ENCODE assay signal across 1 cellular context in genomic region chr15:56244811-56245576, GRCh38.
TF ChIP-seq lines count a peak whose summit lies in the region.

No MANE protein-coding gene starts in this region.

TF ChIP-seq in HepG2, 621 proteins besides CTCF, POLR2A, EP300 and RAD21 (continued from another document and continues in another):
- TF ChIP-seq PAXIP1 (CRISPR knock-in tag; conservative IDR thresholded peaks at IDR 0.05) (peak; percentile 70), AHR (CRISPR knock-in tag; IDR thresholded peaks at IDR 0.05) (0 out of 2 replicates have a peak, but pooled peaks have one; percentile 23), IKZF5 (CRISPR knock-in tag; IDR thresholded peaks at IDR 0.05) (0 out of 2 replicates have a peak, but pooled peaks have one; percentile 5), ZNF317 (CRISPR knock-in tag; IDR thresholded peaks at IDR 0.05) (no peak), KDM5B (CRISPR knock-in tag; IDR thresholded peaks at IDR 0.05; ENCODE audit: borderline replicate concordance) (0 out of 2 replicates have a peak, but pooled peaks have one; percentile 19), ZFP90 (CRISPR knock-in tag; IDR thresholded peaks at IDR 0.05; ENCODE audit: borderline replicate concordance) (0 out of 2 replicates have a peak, but pooled peaks have one; percentile 61), CCDC6 (CRISPR knock-in tag; IDR thresholded peaks at IDR 0.05) (peak; percentile 43; the same call in 1 of the 2 replicates), MXD1 (CRISPR knock-in tag; IDR thresholded peaks at IDR 0.05) (0 out of 2 replicates have a peak, but pooled peaks have one; percentile 18), BRF2 (CRISPR knock-in tag; IDR thresholded peaks at IDR 0.05) (0 out of 2 replicates have a peak, but pooled peaks have one; percentile 14), ZNF329 (CRISPR knock-in tag; IDR thresholded peaks at IDR 0.05; ENCODE audit: low read depth) (no peak), ZFP37 (CRISPR knock-in tag; IDR thresholded peaks at IDR 0.05; ENCODE audit: borderline replicate concordance) (0 out of 2 replicates have a peak, but pooled peaks have one; percentile 32), TCF7L2 (IDR thresholded peaks at IDR 0.05; ENCODE audit: low read depth, low read length) (no peak), ZBTB7B (CRISPR knock-in tag; IDR thresholded peaks at IDR 0.05) (peak; percentile 60; the same call in 1 of the 2 replicates), PATZ1 (CRISPR knock-in tag; IDR thresholded peaks at IDR 0.05) (peak; percentile 94), PHF8 (CRISPR knock-in tag; IDR thresholded peaks at IDR 0.05) (peak; percentile 52), ZC3H4 (CRISPR knock-in tag; IDR thresholded peaks at IDR 0.05; ENCODE audit: borderline replicate concordance) (peak; percentile 3; the same call in 1 of the 2 replicates), ERF (CRISPR knock-in tag; IDR thresholded peaks at IDR 0.05) (0 out of 2 replicates have a peak, but pooled peaks have one; percentile 5), ZIK1 (CRISPR knock-in tag; IDR thresholded peaks at IDR 0.05; ENCODE audit: borderline replicate concordance, low read depth) (0 out of 2 replicates have a peak, but pooled peaks have one; percentile 41), RFXAP (CRISPR knock-in tag; IDR thresholded peaks at IDR 0.05; ENCODE audit: borderline replicate concordance) (peak; percentile 58; the same call in 1 of the 2 replicates), FOXJ3 (CRISPR knock-in tag; IDR thresholded peaks at IDR 0.05; ENCODE audit: borderline replicate concordance) (peak; percentile 17; the same call in 1 of the 2 replicates), ARNT2 (CRISPR knock-in tag; IDR thresholded peaks at IDR 0.05; ENCODE audit: low read depth) (no peak), MYPOP (CRISPR knock-in tag; IDR thresholded peaks at IDR 0.05) (0 out of 2 replicates have a peak, but pooled peaks have one; percentile 11), KDM6A (CRISPR knock-in tag; IDR thresholded peaks at IDR 0.05; ENCODE audit: low read depth) (peak; percentile 54), POGK (CRISPR knock-in tag; conservative IDR thresholded peaks at IDR 0.05) (peak; percentile 52; the same call in 1 of the 2 replicates), ZNF160 (CRISPR knock-in tag; IDR thresholded peaks at IDR 0.05) (0 out of 2 replicates have a peak, but pooled peaks have one; percentile 64), ZFX (CRISPR knock-in tag; IDR thresholded peaks at IDR 0.05; ENCODE audit: low read depth) (peak; percentile 91), GFI1 (CRISPR knock-in tag; IDR thresholded peaks at IDR 0.05; ENCODE audit: borderline replicate concordance) (0 out of 2 replicates have a peak, but pooled peaks have one; percentile 27), TFDP2 (CRISPR knock-in tag; IDR thresholded peaks at IDR 0.05) (peak; percentile 27; the same call in 1 of the 2 replicates), SP140L (CRISPR knock-in tag; IDR thresholded peaks at IDR 0.05; ENCODE audit: borderline replicate concordance) (0 out of 2 replicates have a peak, but pooled peaks have one; percentile 57), TSC22D2 (CRISPR knock-in tag; IDR thresholded peaks at IDR 0.05; ENCODE audit: borderline replicate concordance) (0 out of 2 replicates have a peak, but pooled peaks have one; percentile 43), HOXA3 (CRISPR knock-in tag; IDR thresholded peaks at IDR 0.05) (peak; percentile 27; the same call in 1 of the 2 replicates), MED1 (CRISPR knock-in tag; IDR thresholded peaks at IDR 0.05) (peak; percentile 51), ATF2 (CRISPR knock-in tag; IDR thresholded peaks at IDR 0.05) (peak; percentile 16; the same call in 1 of the 2 replicates), ZNF691 (CRISPR knock-in tag; IDR thresholded peaks at IDR 0.05; ENCODE audit: borderline replicate concordance, low read depth) (no peak), ZNF687 (CRISPR knock-in tag; IDR thresholded peaks at IDR 0.05) (peak; percentile 77), TAF1 (CRISPR knock-in tag; IDR thresholded peaks at IDR 0.05) (peak; percentile 68), ZNF224 (CRISPR knock-in tag; IDR thresholded peaks at IDR 0.05) (no peak), HNRNPL (IDR thresholded peaks at IDR 0.05; ENCODE audit: low read depth, low read length) (0 out of 2 replicates have a peak, but pooled peaks have one; percentile 34)
